ENCODE assay signal across 9 cellular contexts in genomic region chr5:141597394-141597793, GRCh38. TPM values are rescaled to one million over a fixed set of nuclear protein-coding genes. Genes with fewer than 3 reads are reported as not detected.
A peak's percentile ranks its signal among the peaks of the same experiment; 100 is the strongest.
DNase-seq lines count a peak whose midpoint lies in the region; ATAC-seq lines count a peak whose summit lies in the region.
"Had no signal": no experiment of that assay in that cellular context is flagged by ENCODE, and none has a peak within 500 bp of the region (broad histone marks: within the 10 kb centered on the region; RNA-seq: fewer than 3 reads in every experiment).

No MANE protein-coding gene starts in this region.

- H3K27me3 Mint-ChIP-seq in activated CD4-positive, alpha-beta T cell treated with anti-CD3 and anti-CD28 coated beads, Interleukin-2, amount 10 ng/mL, durations not matched to agents 24 days and 14 days = no peaks in the 10 kb centered on the region
- H3K27me3 Mint-ChIP-seq in activated naive CD8-positive, alpha-beta T cell treated with anti-CD3 and anti-CD28 coated beads, Interleukin-2, amount 10 ng/mL, durations not matched to agents 7 days and 5 days = no peaks in the 10 kb centered on the region
- H3K27me3 Mint-ChIP-seq in naive thymus-derived CD8-positive, alpha-beta T cell = no peaks in the 10 kb centered on the region

- peaks cover 56% of the 10 kb centered on the region for H3K4me1 Mint-ChIP-seq in activated CD4-positive, alpha-beta T cell treated with anti-CD3 and anti-CD28 coated beads, Interleukin-2, amount 10 ng/mL, durations not matched to agents 24 days and 14 days
- H3K4me1 Mint-ChIP-seq in activated naive CD8-positive, alpha-beta T cell treated with anti-CD3 and anti-CD28 coated beads, Interleukin-2, amount 10 ng/mL, durations not matched to agents 7 days and 5 days = peaks cover 55% of the 10 kb centered on the region
- peaks cover 28 to 82% (median 69%) of the 10 kb centered on the region in 4 donors for H3K4me1 Mint-ChIP-seq in naive thymus-derived CD8-positive, alpha-beta T cell

- intact Hi-C loops in activated CD4-positive, alpha-beta T cell treated with anti-CD3 and anti-CD28 coated beads, Interleukin-2, amount 10 ng/mL, durations not matched to agents 24 days and 14 days (cut with micrococcal nuclease) = loop anchor here (1.0 kb wide), 1 partner anchor 8 kb away; no protein-coding TSS in a partner anchor

- peak; percentile 17 for ATAC-seq in activated naive CD8-positive, alpha-beta T cell treated with anti-CD3 and anti-CD28 coated beads, Interleukin-2, amount 10 ng/mL, durations not matched to agents 7 days and 5 days (ENCODE audit: low read depth)
- no peak for ATAC-seq in naive thymus-derived CD8-positive, alpha-beta T cell
- ATAC-seq in HG03196 (IDR thresholded peaks at IDR 0.05; ENCODE audit: unreplicated experiment) (no peak), GM21723 (IDR thresholded peaks at IDR 0.05; ENCODE audit: unreplicated experiment) (no peak)

- no peaks in the 10 kb centered on the region for H3K9me3 Mint-ChIP-seq in activated CD4-positive, alpha-beta T cell treated with anti-CD3 and anti-CD28 coated beads, Interleukin-2, amount 10 ng/mL, durations not matched to agents 24 days and 14 days
- no peaks in the 10 kb centered on the region for H3K9me3 Mint-ChIP-seq in activated naive CD8-positive, alpha-beta T cell treated with anti-CD3 and anti-CD28 coated beads, Interleukin-2, amount 10 ng/mL, durations not matched to agents 7 days and 5 days
- H3K9me3 Mint-ChIP-seq in naive thymus-derived CD8-positive, alpha-beta T cell = no peaks in the 10 kb centered on the region

- peaks cover 15% of the 10 kb centered on the region for H3K36me3 Mint-ChIP-seq in activated CD4-positive, alpha-beta T cell treated with anti-CD3 and anti-CD28 coated beads, Interleukin-2, amount 10 ng/mL, durations not matched to agents 24 days and 14 days (ENCODE audit: low read depth)
- H3K36me3 Mint-ChIP-seq in activated naive CD8-positive, alpha-beta T cell treated with anti-CD3 and anti-CD28 coated beads, Interleukin-2, amount 10 ng/mL, durations not matched to agents 7 days and 5 days = peaks cover 16% of the 10 kb centered on the region
- H3K36me3 Mint-ChIP-seq in naive thymus-derived CD8-positive, alpha-beta T cell = peaks cover 0 to 33% (median 9%) of the 10 kb centered on the region in 3 donors

- H3K4me3 Mint-ChIP-seq in activated CD4-positive, alpha-beta T cell treated with anti-CD3 and anti-CD28 coated beads, Interleukin-2, amount 10 ng/mL, durations not matched to agents 24 days and 14 days = peak overlapping the region; percentile 32
- peak overlapping the region; percentile 14 for H3K4me3 Mint-ChIP-seq in activated naive CD8-positive, alpha-beta T cell treated with anti-CD3 and anti-CD28 coated beads, Interleukin-2, amount 10 ng/mL, durations not matched to agents 7 days and 5 days
- H3K4me3 Mint-ChIP-seq in naive thymus-derived CD8-positive, alpha-beta T cell = peak overlapping the region in 5 of 10 donors; percentile 34 to 56 (median 43)

- H3K27ac Mint-ChIP-seq in activated CD4-positive, alpha-beta T cell treated with anti-CD3 and anti-CD28 coated beads, Interleukin-2, amount 10 ng/mL, durations not matched to agents 24 days and 14 days = peak overlapping the region; percentile 47
- peak overlapping the region; percentile 57 for H3K27ac Mint-ChIP-seq in activated naive CD8-positive, alpha-beta T cell treated with anti-CD3 and anti-CD28 coated beads, Interleukin-2, amount 10 ng/mL, durations not matched to agents 7 days and 5 days
- peak overlapping the region in 9 of 10 donors; percentile 4 to 95 (median 77) for H3K27ac Mint-ChIP-seq in naive thymus-derived CD8-positive, alpha-beta T cell

- POLR2A ChIA-PET in activated naive CD8-positive, alpha-beta T cell treated with anti-CD3 and anti-CD28 coated beads, Interleukin-2, amount 10 ng/mL, durations not matched to agents 7 days and 5 days (lab: Charles Lee) = interaction anchor here (1.0 to 3.8 kb wide), 3 partner anchors 12 to 40 kb away, joined by 3 to 43 read pairs (median 16); partner anchors contain the start of genes DIAPH1, HDAC3 and RELL2
- POLR2A ChIA-PET in naive thymus-derived CD8-positive, alpha-beta T cell (lab: Charles Lee) = interaction anchor here (1.3 to 3.3 kb wide), 3 partner anchors 20 to 34 kb away, joined by 3 to 17 read pairs (median 6); partner anchors contain the start of gene DIAPH1

- DNase-seq in activated CD4-positive, alpha-beta T cell treated with anti-CD3 and anti-CD28 coated beads, Interleukin-2, amount 10 ng/mL, durations not matched to agents 24 days and 14 days = no peak
- DNase-seq in activated CD4-positive, alpha-beta T cell treated with anti-CD3 and anti-CD28 coated beads, Interleukin-2, amount 50 U/mL, for 4 hours = no peak
- DNase-seq in HT1080 (ENCODE audit: low read depth) (peak; percentile 34), NCI-H2081 treated with DMSO at 0.1 percent for 48 hours (lab: John Stamatoyannopoulos, UW) (no peak)
- no peak for DNase-seq in activated naive CD8-positive, alpha-beta T cell treated with anti-CD3 and anti-CD28 coated beads, Interleukin-2, amount 10 ng/mL, durations not matched to agents 7 days and 5 days
- DNase-seq in naive thymus-derived CD8-positive, alpha-beta T cell = no peak
- DNase-seq: NCI-H2029 treated with DMSO at 0.1 percent for 48 hours had no signal

RNA-seq across cellular contexts. Expression of gene DIAPH1, which starts 21.4 kb away (rescaled TPM):
- 225 and 232 TPM in 2 replicates for total RNA-seq in activated CD4-positive, alpha-beta T cell treated with anti-CD3 and anti-CD28 coated beads, Interleukin-2, amount 10 ng/mL, durations not matched to agents 24 days and 14 days
- total RNA-seq in HT1080 (2014; rRNA removed; shearing (Covaris generic)) = 60.8 and 62.0 TPM in 2 replicates
- 76.8 and 85.8 TPM in 2 replicates for polyA plus RNA-seq in HT1080 (2015; cell fraction: cytosol; rRNA removed)
- polyA plus RNA-seq in HT1080 (2015; cell fraction: nucleus; rRNA removed) = 199 and 204 TPM in 2 replicates
- 100 to 1,000 TPM; 244 to 256 TPM for total RNA-seq in activated naive CD8-positive, alpha-beta T cell treated with anti-CD3 and anti-CD28 coated beads, Interleukin-2, amount 10 ng/mL, durations not matched to agents 7 days and 5 days
- total RNA-seq in naive thymus-derived CD8-positive, alpha-beta T cell = 100 to 1,000 TPM; 171 to 183 TPM
- 100 to 1,000 TPM in 1 of 3 donors, 10 to 100 TPM in 2; 87.4 to 105 (median 92.9) TPM for polyA plus RNA-seq in naive thymus-derived CD8-positive, alpha-beta T cell

RNA-seq across cellular contexts. Expression of gene HDAC3, which starts 39.3 kb away (rescaled TPM):
- 88.1 and 92.3 TPM in 2 replicates for total RNA-seq in activated CD4-positive, alpha-beta T cell treated with anti-CD3 and anti-CD28 coated beads, Interleukin-2, amount 10 ng/mL, durations not matched to agents 24 days and 14 days
- total RNA-seq in HT1080 (2014; rRNA removed; shearing (Covaris generic)) = 86.7 and 104 TPM in 2 replicates
- polyA plus RNA-seq in HT1080 (2015; cell fraction: cytosol; rRNA removed) = 52.6 and 53.8 TPM in 2 replicates
- polyA plus RNA-seq in HT1080 (2015; cell fraction: nucleus; rRNA removed) = 77.6 and 85.8 TPM in 2 replicates
- 10 to 100 TPM; 85.8 to 89.6 TPM for total RNA-seq in activated naive CD8-positive, alpha-beta T cell treated with anti-CD3 and anti-CD28 coated beads, Interleukin-2, amount 10 ng/mL, durations not matched to agents 7 days and 5 days
- 10 to 100 TPM; 71.1 to 81.6 TPM for total RNA-seq in naive thymus-derived CD8-positive, alpha-beta T cell
- 100 to 1,000 TPM in 1 of 3 donors, 10 to 100 TPM in 2; 85.7 to 100 (median 91.7) TPM for polyA plus RNA-seq in naive thymus-derived CD8-positive, alpha-beta T cell

RNA-seq across cellular contexts. Expression of gene RELL2, which starts 39.4 kb away (rescaled TPM):
- total RNA-seq in activated CD4-positive, alpha-beta T cell treated with anti-CD3 and anti-CD28 coated beads, Interleukin-2, amount 10 ng/mL, durations not matched to agents 24 days and 14 days = 24.1 TPM in 2 replicates
- total RNA-seq in HT1080 (2014; rRNA removed; shearing (Covaris generic)) = 13.1 and 15.3 TPM in 2 replicates
- 6.8 TPM in 2 replicates for polyA plus RNA-seq in HT1080 (2015; cell fraction: cytosol; rRNA removed)
- 26.1 and 28.6 TPM in 2 replicates for polyA plus RNA-seq in HT1080 (2015; cell fraction: nucleus; rRNA removed)
- 10 to 100 TPM; 31.4 to 31.6 TPM for total RNA-seq in activated naive CD8-positive, alpha-beta T cell treated with anti-CD3 and anti-CD28 coated beads, Interleukin-2, amount 10 ng/mL, durations not matched to agents 7 days and 5 days
- 10 to 100 TPM; 22.3 to 23.9 TPM for total RNA-seq in naive thymus-derived CD8-positive, alpha-beta T cell
- 1 to 10 TPM; 2.6 to 3.9 (median 3.4) TPM for polyA plus RNA-seq in naive thymus-derived CD8-positive, alpha-beta T cell

RNA-seq across cellular contexts. Expression of gene FCHSD1, which starts 53.8 kb away (rescaled TPM):
- total RNA-seq in activated CD4-positive, alpha-beta T cell treated with anti-CD3 and anti-CD28 coated beads, Interleukin-2, amount 10 ng/mL, durations not matched to agents 24 days and 14 days = 33.1 and 34.5 TPM in 2 replicates
- 7.2 and 7.5 TPM in 2 replicates for total RNA-seq in HT1080 (2014; rRNA removed; shearing (Covaris generic))
- polyA plus RNA-seq in HT1080 (2015; cell fraction: cytosol; rRNA removed) = 6.3 and 6.8 TPM in 2 replicates
- 89.1 and 99.4 TPM in 2 replicates for polyA plus RNA-seq in HT1080 (2015; cell fraction: nucleus; rRNA removed)
- total RNA-seq in activated naive CD8-positive, alpha-beta T cell treated with anti-CD3 and anti-CD28 coated beads, Interleukin-2, amount 10 ng/mL, durations not matched to agents 7 days and 5 days = 10 to 100 TPM; 98.3 to 99.1 TPM
- total RNA-seq in naive thymus-derived CD8-positive, alpha-beta T cell = 100 to 1,000 TPM; 110 to 115 TPM
- 1 to 10 TPM; 8.8 to 9.4 (median 9.3) TPM for polyA plus RNA-seq in naive thymus-derived CD8-positive, alpha-beta T cell
